In the genomic region with DNA sequence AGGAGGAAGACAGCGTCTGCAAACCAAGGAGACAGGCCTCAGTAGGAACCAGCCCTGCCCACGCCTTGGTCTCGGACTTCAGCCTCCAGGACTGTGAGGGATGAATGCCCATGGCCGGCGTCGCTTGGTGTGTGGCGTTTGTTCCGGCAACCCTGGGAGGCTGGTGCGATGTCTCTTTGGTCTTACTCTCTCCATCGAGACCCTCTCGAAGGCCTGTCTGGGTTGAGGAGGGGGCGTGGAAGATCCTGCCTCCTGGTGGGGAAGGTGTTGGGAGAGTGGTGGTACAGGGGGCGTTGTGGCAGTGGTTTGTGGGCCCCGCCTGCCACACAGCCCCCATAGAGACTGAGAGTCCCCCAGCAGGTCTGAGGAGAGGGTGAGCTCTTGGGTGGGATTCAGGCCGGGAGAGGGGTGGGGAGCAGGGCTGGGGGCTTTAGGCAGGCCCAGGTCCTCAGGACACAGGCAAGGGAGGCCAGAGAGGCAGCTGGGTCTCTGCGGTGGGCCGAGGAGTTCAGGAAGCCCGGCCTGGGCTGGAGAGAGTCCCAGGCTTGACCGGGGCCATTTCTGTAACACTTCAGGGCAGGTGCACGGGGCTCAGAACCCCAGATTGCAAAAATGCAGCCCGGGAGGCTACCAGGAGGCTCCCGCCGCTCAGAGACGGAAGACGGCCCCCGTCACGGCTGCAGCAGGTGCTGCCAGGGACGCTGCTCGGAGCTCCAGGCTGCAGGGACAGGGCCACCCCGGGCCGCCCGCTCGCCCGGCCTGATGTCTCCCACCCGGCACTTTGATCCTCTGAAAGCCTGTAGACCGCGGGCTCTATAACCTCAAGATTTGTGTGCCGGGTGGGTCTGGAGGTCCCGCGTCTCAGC, we compare ENCODE assay signal across 19 cellular contexts. TPM values are rescaled to one million over a fixed set of nuclear protein-coding genes. Genes with fewer than 3 reads are reported as not detected.
A peak's percentile ranks its signal among the peaks of the same experiment; 100 is the strongest.
DNase-seq lines count a peak whose midpoint lies in the region; ATAC-seq and TF ChIP-seq lines count a peak whose summit lies in the region.
"Had no signal": no experiment of that assay in that cellular context is flagged by ENCODE, and none has a peak within 500 bp of the region (broad histone marks: within the 10 kb centered on the region; RNA-seq: fewer than 3 reads in every experiment).

No MANE protein-coding gene starts in this region.

- H3K27me3 ChIP-seq in BLaER1 treated with 17β-estradiol and CSF1 and Interleukin-3, amounts not matched to agents 10 nM and 100 nM = peaks cover 0 to 35% (median 3%) of the 10 kb centered on the region in 11 experiments; a peak in 9 of 22 replicates
- H3K27me3 ChIP-seq in H7 (ENCODE audit: control insufficient read depth, insufficient read depth, low read length) (no peaks in the 10 kb centered on the region), WERI-Rb-1 (ENCODE audit: insufficient read depth, low read depth, severe bottlenecking) (no peaks in the 10 kb centered on the region), osteoblast (ENCODE audit: insufficient read depth, low read length) (peaks cover 43% of the 10 kb centered on the region)

- no peaks in the 10 kb centered on the region; a peak in 1 of 22 replicates for H3K36me3 ChIP-seq in BLaER1 treated with 17β-estradiol and CSF1 and Interleukin-3, amounts not matched to agents 10 nM and 100 nM
- H3K36me3 ChIP-seq in H7 (replicated peaks; ENCODE audit: control insufficient read depth, insufficient read depth, low read length) (no peaks in the 10 kb centered on the region), WERI-Rb-1 (no peaks in the 10 kb centered on the region), osteoblast (ENCODE audit: insufficient read depth, low read length) (no peaks in the 10 kb centered on the region)
- H3K36me3 ChIP-seq: HAP-1, SJSA1 had no signal

- TF ChIP-seq CTCF in WERI-Rb-1 (IDR thresholded peaks at IDR 0.05; ENCODE audit: low read depth, low read length) (no peak), osteoblast (IDR thresholded peaks at IDR 0.05; ENCODE audit: extremely low read depth, low read depth, low read length) (no peak)

- H4K20me1 ChIP-seq in BLaER1 treated with 17β-estradiol and CSF1 and Interleukin-3, amounts not matched to agents 10 nM and 100 nM = peaks cover 0 to 5% (median 0%) of the 10 kb centered on the region in 11 experiments; a peak in 2 of 22 replicates
- no peaks in the 10 kb centered on the region for H4K20me1 ChIP-seq in osteoblast (ENCODE audit: insufficient read depth, low read length)

- H3K27ac ChIP-seq in BLaER1 treated with 17β-estradiol and CSF1 and Interleukin-3, amounts not matched to agents 10 nM and 100 nM = no peak overlapping the region
- H3K27ac ChIP-seq in WERI-Rb-1 (no peak overlapping the region), osteoblast (ENCODE audit: low read depth, low read length) (no peak overlapping the region)
- H3K27ac ChIP-seq: A549, SJSA1 had no signal

- H3K4me2 ChIP-seq in BLaER1 treated with 17β-estradiol and CSF1 and Interleukin-3, amounts not matched to agents 10 nM and 100 nM = peak overlapping the region; percentile 6 to 82 (median 67); a peak in 19 of 22 replicates
- no peak overlapping the region for H3K4me2 ChIP-seq in osteoblast (ENCODE audit: insufficient read depth, low read length)
- H3K4me2 ChIP-seq: A549 had no signal

- no peak overlapping the region for H2AFZ ChIP-seq in osteoblast (ENCODE audit: low read length)

- no peaks in the 10 kb centered on the region for H3K9me3 Mint-ChIP-seq in activated naive CD4-positive, alpha-beta T cell treated with anti-CD3 and anti-CD28 coated beads, Interleukin-2, amount 50 U/mL, for 72 hours

- H3K27ac Mint-ChIP-seq in activated naive CD4-positive, alpha-beta T cell treated with anti-CD3 and anti-CD28 coated beads, Interleukin-2, amount 50 U/mL, for 72 hours = no peak overlapping the region
- H3K27ac Mint-ChIP-seq: B cell; CD4-positive, CD25-positive, alpha-beta regulatory T cell had no signal

- H3K4me1 ChIP-seq in BLaER1 treated with 17β-estradiol and CSF1 and Interleukin-3, amounts not matched to agents 10 nM and 100 nM = peaks cover 7 to 54% (median 42%) of the 10 kb centered on the region in 10 experiments; a peak in 18 of 20 replicates
- no peaks in the 10 kb centered on the region for H3K4me1 ChIP-seq in osteoblast (ENCODE audit: insufficient read depth, low read length)
- H3K4me1 ChIP-seq: A549, HAP-1, SJSA1 had no signal

- peak overlapping the region in 2 of 11 experiments; percentile 15 to 27; a peak in 2 of 22 replicates for H3K9ac ChIP-seq in BLaER1 treated with 17β-estradiol and CSF1 and Interleukin-3, amounts not matched to agents 10 nM and 100 nM

- ATAC-seq in activated naive CD4-positive, alpha-beta T cell treated with anti-CD3 and anti-CD28 coated beads, Interleukin-2, amount 50 U/mL, for 72 hours = no peak

- H3K36me3 Mint-ChIP-seq in activated naive CD4-positive, alpha-beta T cell treated with anti-CD3 and anti-CD28 coated beads, Interleukin-2, amount 50 U/mL, for 72 hours = no peaks in the 10 kb centered on the region
- H3K36me3 Mint-ChIP-seq: CD4-positive, CD25-positive, alpha-beta regulatory T cell had no signal

- H3K4me3 ChIP-seq in BLaER1 treated with 17β-estradiol and CSF1 and Interleukin-3, amounts not matched to agents 10 nM and 100 nM = no peak overlapping the region
- H3K4me3 ChIP-seq in H7 (ENCODE audit: insufficient read depth, low read depth, low read length) (no peak overlapping the region), WERI-Rb-1 (ENCODE audit: low read depth, low read length) (no peak overlapping the region), osteoblast (ENCODE audit: insufficient read depth, low read length) (no peak overlapping the region)
- H3K4me3 ChIP-seq: A549, HAP-1, SJSA1 had no signal

- DNase-seq in H7 (peak; percentile 68), WERI-Rb-1 (peak; percentile 8), osteoblast (ENCODE audit: insufficient read length, low spot score, missing footprints) (peak; percentile 51), NCI-H2107 (lab: John Stamatoyannopoulos, UW) (no peak), NCI-H2107 treated with DMSO at 0.1 percent for 48 hours (lab: John Stamatoyannopoulos, UW; ENCODE audit: unreplicated experiment) (no peak)
- no peak for DNase-seq in activated naive CD4-positive, alpha-beta T cell treated with anti-CD3 and anti-CD28 coated beads, Interleukin-2, amount 50 U/mL, for 72 hours (ENCODE audit: low spot score in 2 of 2)
- DNase-seq: CD4-positive, CD25-positive, alpha-beta regulatory T cell; COR-L47; DMS 273 treated with DMSO at 0.1 percent for 48 hours; DMS79 treated with DMSO at 0.1 percent for 48 hours; Kasumi-1; NCI-H1694 treated with DMSO at 0.1 percent for 48 hours; NCI-H2081 treated with DMSO at 0.1 percent for 48 hours; NCI-H69 had no signal

- no peaks in the 10 kb centered on the region for H3K79me2 ChIP-seq in osteoblast (ENCODE audit: insufficient read depth, low read length)

- H3K9me3 ChIP-seq in BLaER1 treated with 17β-estradiol and CSF1 and Interleukin-3, amounts not matched to agents 10 nM and 100 nM (replicated peaks in 1 of 11) = peaks cover 0 to 4% (median 0%) of the 10 kb centered on the region in 11 experiments; a peak in 3 of 22 replicates
- H3K9me3 ChIP-seq in WERI-Rb-1 (ENCODE audit: severe bottlenecking) (no peaks in the 10 kb centered on the region), osteoblast (ENCODE audit: low read depth, low read length) (no peaks in the 10 kb centered on the region)
- H3K9me3 ChIP-seq: A549, HAP-1, SJSA1 had no signal

RNA-seq across cellular contexts. Expression of a gene that starts 33.7 kb away (rescaled TPM):
- 45.9 and 49.8 TPM in 2 replicates for total RNA-seq in H7 (2014; rRNA removed; shearing (Covaris generic))
- total RNA-seq in osteoblast = 32.1 and 38.7 TPM in 2 replicates
- 10 to 100 TPM; 26.8 to 36.4 TPM for total RNA-seq in activated naive CD4-positive, alpha-beta T cell treated with anti-CD3 and anti-CD28 coated beads, Interleukin-2, amount 50 U/mL, for 72 hours

RNA-seq across cellular contexts. Expression of a gene that starts 47.6 kb away (rescaled TPM):
- 0.74 and 1.2 TPM in 2 replicates for total RNA-seq in H7 (2014; rRNA removed; shearing (Covaris generic))
- total RNA-seq in osteoblast = under 0.01 TPM in 2 replicates
- under 1 TPM; 0.12 to 0.73 TPM for total RNA-seq in activated naive CD4-positive, alpha-beta T cell treated with anti-CD3 and anti-CD28 coated beads, Interleukin-2, amount 50 U/mL, for 72 hours
- total RNA-seq: B cell; CD4-positive, CD25-positive, alpha-beta regulatory T cell had no signal

Comparison
In these comparisons a context has a peak if more than half of its experiments do, and no peak if none do; other contexts are left out.
1. DNase-seq: peak in H7 (single experiment), WERI-Rb-1 (single experiment) and osteoblast (single experiment); none in NCI-H2107 (single experiment), NCI-H2107 treated with DMSO at 0.1 percent for 48 hours (single experiment) and activated naive CD4-positive, alpha-beta T cell treated with anti-CD3 and anti-CD28 coated beads, Interleukin-2, amount 50 U/mL, for 72 hours (0 of 2).